1 cellular context compared by ENCODE assay signal in the genomic region with DNA sequence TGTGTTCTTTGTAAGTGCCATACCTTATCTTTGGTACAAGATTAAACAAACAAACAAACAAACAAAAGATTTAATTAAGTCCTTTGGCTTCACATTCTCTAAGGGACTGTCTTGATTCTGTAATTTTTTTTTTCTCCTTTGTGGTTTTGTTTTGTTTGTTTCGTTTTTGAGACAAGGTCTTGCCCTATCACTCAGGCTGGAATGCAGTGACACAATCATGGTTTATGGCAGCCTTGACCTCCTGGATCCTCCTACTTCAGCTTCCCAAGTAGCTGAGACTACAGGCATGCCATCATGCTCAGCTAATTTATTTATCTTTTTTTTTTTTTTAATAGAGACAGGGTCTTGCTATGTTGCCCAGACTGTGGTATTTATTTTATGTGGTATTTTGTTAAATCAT.
TF ChIP-seq lines count a peak whose summit lies in the region.

No MANE protein-coding gene starts in this region.

TF ChIP-seq in K562, 482 proteins besides CTCF, POLR2A, EP300 and RAD21 (continued from another document):
- TF ChIP-seq, protein P1, sequence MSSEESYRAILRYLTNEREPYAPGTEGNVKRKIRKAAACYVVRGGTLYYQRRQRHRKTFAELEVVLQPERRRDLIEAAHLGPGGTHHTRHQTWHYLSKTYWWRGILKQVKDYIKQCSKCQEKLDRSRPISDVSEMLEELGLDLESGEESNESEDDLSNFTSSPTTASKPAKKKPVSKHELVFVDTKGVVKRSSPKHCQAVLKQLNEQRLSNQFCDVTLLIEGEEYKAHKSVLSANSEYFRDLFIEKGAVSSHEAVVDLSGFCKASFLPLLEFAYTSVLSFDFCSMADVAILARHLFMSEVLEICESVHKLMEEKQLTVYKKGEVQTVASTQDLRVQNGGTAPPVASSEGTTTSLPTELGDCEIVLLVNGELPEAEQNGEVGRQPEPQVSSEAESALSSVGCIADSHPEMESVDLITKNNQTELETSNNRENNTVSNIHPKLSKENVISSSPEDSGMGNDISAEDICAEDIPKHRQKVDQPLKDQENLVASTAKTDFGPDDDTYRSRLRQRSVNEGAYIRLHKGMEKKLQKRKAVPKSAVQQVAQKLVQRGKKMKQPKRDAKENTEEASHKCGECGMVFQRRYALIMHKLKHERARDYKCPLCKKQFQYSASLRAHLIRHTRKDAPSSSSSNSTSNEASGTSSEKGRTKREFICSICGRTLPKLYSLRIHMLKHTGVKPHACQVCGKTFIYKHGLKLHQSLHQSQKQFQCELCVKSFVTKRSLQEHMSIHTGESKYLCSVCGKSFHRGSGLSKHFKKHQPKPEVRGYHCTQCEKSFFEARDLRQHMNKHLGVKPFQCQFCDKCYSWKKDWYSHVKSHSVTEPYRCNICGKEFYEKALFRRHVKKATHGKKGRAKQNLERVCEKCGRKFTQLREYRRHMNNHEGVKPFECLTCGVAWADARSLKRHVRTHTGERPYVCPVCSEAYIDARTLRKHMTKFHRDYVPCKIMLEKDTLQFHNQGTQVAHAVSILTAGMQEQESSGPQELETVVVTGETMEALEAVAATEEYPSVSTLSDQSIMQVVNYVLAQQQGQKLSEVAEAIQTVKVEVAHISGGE (CRISPR knock-in tag; IDR thresholded peaks at IDR 0.05) = 0 out of 6 replicates have a peak, but pooled peaks of 1 of the 3 experiments have one; percentile 24
- TF ChIP-seq, protein P2, sequence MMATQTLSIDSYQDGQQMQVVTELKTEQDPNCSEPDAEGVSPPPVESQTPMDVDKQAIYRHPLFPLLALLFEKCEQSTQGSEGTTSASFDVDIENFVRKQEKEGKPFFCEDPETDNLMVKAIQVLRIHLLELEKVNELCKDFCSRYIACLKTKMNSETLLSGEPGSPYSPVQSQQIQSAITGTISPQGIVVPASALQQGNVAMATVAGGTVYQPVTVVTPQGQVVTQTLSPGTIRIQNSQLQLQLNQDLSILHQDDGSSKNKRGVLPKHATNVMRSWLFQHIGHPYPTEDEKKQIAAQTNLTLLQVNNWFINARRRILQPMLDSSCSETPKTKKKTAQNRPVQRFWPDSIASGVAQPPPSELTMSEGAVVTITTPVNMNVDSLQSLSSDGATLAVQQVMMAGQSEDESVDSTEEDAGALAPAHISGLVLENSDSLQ (IDR thresholded peaks at IDR 0.05) = peak; percentile 53
- peak in 1 of 2 experiments; percentile 51; a peak in 1 of 4 replicates for TF ChIP-seq TEAD1 (CRISPR knock-in tag; IDR thresholded peaks at IDR 0.05)
- TF ChIP-seq, protein P3, sequence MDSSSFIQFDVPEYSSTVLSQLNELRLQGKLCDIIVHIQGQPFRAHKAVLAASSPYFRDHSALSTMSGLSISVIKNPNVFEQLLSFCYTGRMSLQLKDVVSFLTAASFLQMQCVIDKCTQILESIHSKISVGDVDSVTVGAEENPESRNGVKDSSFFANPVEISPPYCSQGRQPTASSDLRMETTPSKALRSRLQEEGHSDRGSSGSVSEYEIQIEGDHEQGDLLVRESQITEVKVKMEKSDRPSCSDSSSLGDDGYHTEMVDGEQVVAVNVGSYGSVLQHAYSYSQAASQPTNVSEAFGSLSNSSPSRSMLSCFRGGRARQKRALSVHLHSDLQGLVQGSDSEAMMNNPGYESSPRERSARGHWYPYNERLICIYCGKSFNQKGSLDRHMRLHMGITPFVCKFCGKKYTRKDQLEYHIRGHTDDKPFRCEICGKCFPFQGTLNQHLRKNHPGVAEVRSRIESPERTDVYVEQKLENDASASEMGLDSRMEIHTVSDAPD (CRISPR knock-in tag; IDR thresholded peaks at IDR 0.05) = no peak
- no peak for TF ChIP-seq ZBED1 (IDR thresholded peaks at IDR 0.05)
- TF ChIP-seq MEIS2 (IDR thresholded peaks at IDR 0.05; ENCODE audit: partially characterized antibody) = peak; percentile 55
- no peak for TF ChIP-seq MTF1 (CRISPR knock-in tag; IDR thresholded peaks at IDR 0.05; ENCODE audit: borderline replicate concordance)
- TF ChIP-seq CEBPB (tag; IDR thresholded peaks at IDR 0.05) = 0 out of 2 replicates have a peak, but pooled peaks have one; percentile 11
- no peak for TF ChIP-seq NR2C2 (CRISPR knock-in tag; IDR thresholded peaks at IDR 0.05)
- TF ChIP-seq NR2C2 (tag; IDR thresholded peaks at IDR 0.05) = peak; percentile 56
- TF ChIP-seq SMARCE1 (IDR thresholded peaks at IDR 0.05) = peak; percentile 22; the same call in 1 of the 2 replicates
- TF ChIP-seq PURB (CRISPR knock-in tag; IDR thresholded peaks at IDR 0.05; ENCODE audit: low read depth) = no peak
- TF ChIP-seq CBFA2T3 (IDR thresholded peaks at IDR 0.05) = no peak
- no peak for TF ChIP-seq MCM5 (IDR thresholded peaks at IDR 0.05; ENCODE audit: low read depth)
- no peak for TF ChIP-seq NFRKB (IDR thresholded peaks at IDR 0.05; ENCODE audit: low read depth)
- TF ChIP-seq CREBBP (IDR thresholded peaks at IDR 0.05; ENCODE audit: low read depth, low read length) = no peak
